Comparison of ENCODE assay signal across 9 cellular contexts in the genomic region with DNA sequence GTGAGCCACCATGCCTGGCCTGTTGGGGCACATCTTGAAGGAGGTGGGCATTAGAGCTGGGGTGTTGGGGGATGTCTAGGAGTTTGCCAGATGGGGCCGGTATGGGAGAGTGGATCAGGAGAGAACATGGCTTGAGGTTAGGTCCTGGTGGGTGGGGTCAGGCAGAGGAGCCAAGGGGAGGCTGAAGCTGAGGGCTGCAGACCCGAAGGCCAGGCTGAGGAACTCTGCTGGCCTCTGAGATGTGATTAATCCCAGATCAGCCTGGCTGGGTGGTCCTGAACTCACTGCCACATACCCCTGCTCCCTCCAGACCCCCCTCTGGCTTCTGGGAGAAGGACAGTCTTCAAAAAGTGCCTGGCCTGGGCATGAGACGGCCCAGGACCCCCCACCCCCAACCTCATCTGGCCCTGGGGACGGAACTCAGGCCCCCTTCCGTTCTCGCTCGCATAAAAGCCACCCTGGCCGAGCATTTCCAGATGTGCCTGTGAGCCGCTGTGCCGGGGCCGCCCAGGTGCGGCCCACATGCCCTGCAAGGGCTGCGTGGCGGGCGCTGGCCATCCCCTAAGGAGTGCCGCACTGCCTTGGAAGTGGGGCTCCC. TPM values are rescaled to one million over a fixed set of nuclear protein-coding genes. Genes with fewer than 3 reads are reported as not detected.
DNase-seq lines count a peak whose midpoint lies in the region; TF ChIP-seq lines count a peak whose summit lies in the region.
"Had no signal": no experiment of that assay in that cellular context is flagged by ENCODE, and none has a peak within 500 bp of the region (broad histone marks: within the 10 kb centered on the region; RNA-seq: fewer than 3 reads in every experiment).

No MANE protein-coding gene starts in this region.

- TF ChIP-seq CTCF in A673 (conservative IDR thresholded peaks at IDR 0.05; ENCODE audit: low read depth, low read length) (no peak), HL-60 (IDR thresholded peaks at IDR 0.05; ENCODE audit: insufficient read depth, low read length) (no peak), astrocyte of the spinal cord (IDR thresholded peaks at IDR 0.05; ENCODE audit: low read depth, low read length) (no peak)

- BruUV-seq in A673 (replicated peaks; lab: Mats Ljungman, UMichigan), result no TSS peak

- 91 to 92% methylated on average over 10 to 14 of the region's 16 CpGs for WGBS in mesodermal cell (ENCODE audit: insufficient coverage in 2 of 2), 2 experiments

- H3K27ac ChIP-seq in A673 (ENCODE audit: low read depth, low read length, poor library complexity, severe bottlenecking) (no peak overlapping the region), HL-60 (replicated peaks) (peak overlapping the region; percentile 60; the same call in 1 of the 2 replicates), mesodermal cell (ENCODE audit: low read depth, low read length, severe bottlenecking) (peak overlapping the region; percentile 92)

- H3K36me3 ChIP-seq in A673 (ENCODE audit: insufficient read depth, low read length, poor library complexity, severe bottlenecking), result no peaks in the 10 kb centered on the region
- no peaks in the 10 kb centered on the region for H3K36me3 ChIP-seq in mesodermal cell (ENCODE audit: control insufficient read depth, insufficient read depth, low read length)

- DNase-seq in A673 (ENCODE audit: low spot score) (no peak), HL-60 (ENCODE audit: low read depth in 1 of 2, low spot score in 1 of 2) (no peak), astrocyte of the spinal cord (ENCODE audit: low read depth, low spot score) (no peak), NCI-H2081 treated with DMSO at 0.1 percent for 48 hours (lab: John Stamatoyannopoulos, UW) (no peak), DMS79 treated with DMSO at 0.1 percent for 48 hours (lab: John Stamatoyannopoulos, UW) (no peak), 8988T (no peak), GDM1 (lab: John Stamatoyannopoulos, UW) (no peak)

- H3K4me3 ChIP-seq in A673 (ENCODE audit: low read depth, low read length, poor library complexity, severe bottlenecking) (peak overlapping the region; percentile 94), HL-60 (replicated peaks; ENCODE audit: insufficient read depth, low read length) (peak overlapping the region; percentile 59; the same call in 1 of the 2 replicates), astrocyte of the spinal cord (ENCODE audit: low read depth, low read length) (peak overlapping the region; percentile 41), mesodermal cell (ENCODE audit: extremely low read depth, insufficient read depth, low read length, poor library complexity, severe bottlenecking) (peak overlapping the region; percentile 61)

- POLR2A ChIA-PET in A673 (lab: Charles Lee; ENCODE audit: low non-redundant PET), result no interaction called here

- intact Hi-C loops in A673 (cut with micrococcal nuclease; ENCODE audit: unreplicated experiment), result no loop called here

- CTCF ChIA-PET in A673 (lab: Charles Lee), result no interaction called here

- H3K27me3 ChIP-seq in A673 (replicated peaks; ENCODE audit: insufficient read depth, low read depth, low read length, poor library complexity), result peaks cover 7% of the 10 kb centered on the region
- H3K27me3 ChIP-seq in HL-60 (ENCODE audit: insufficient read depth, poor library complexity, severe bottlenecking), result peaks cover 14% of the 10 kb centered on the region

- H3K9me3 ChIP-seq in A673 (ENCODE audit: low read depth, low read length, poor library complexity, severe bottlenecking) (no peaks in the 10 kb centered on the region), mesodermal cell (ENCODE audit: control insufficient read depth, low read length) (no peaks in the 10 kb centered on the region)

- in situ Hi-C loops in astrocyte of the spinal cord (cut with HindIII; ENCODE audit: low sequenced_read_pairs), result no loop called here

- H3K4me1 ChIP-seq in A673 (ENCODE audit: insufficient read depth, low read length, poor library complexity, severe bottlenecking) (peaks cover 27% of the 10 kb centered on the region), mesodermal cell (ENCODE audit: control insufficient read depth, insufficient read depth, low read length, poor library complexity, severe bottlenecking) (peaks cover 9% of the 10 kb centered on the region)

RNA-seq across cellular contexts. Expression of a gene that starts 2.7 kb away (rescaled TPM):
- total RNA-seq in A673 (2021), result 5.9 and 6.0 TPM in 2 replicates
- 15.9 TPM for polyA plus RNA-seq in mesodermal cell (2013, experiment 1 of 2)
- polyA plus RNA-seq in mesodermal cell (2013, experiment 2 of 2), result 11.7 TPM

RNA-seq across cellular contexts. Expression of a gene that starts 15.9 kb away (rescaled TPM):
- 90.2 and 93.3 TPM in 2 replicates for total RNA-seq in A673 (2021)
- polyA plus RNA-seq in mesodermal cell (2013, experiment 1 of 2), result 48.9 TPM
- polyA plus RNA-seq in mesodermal cell (2013, experiment 2 of 2), result 40.3 TPM

RNA-seq across cellular contexts. Expression of a gene that starts 16.4 kb away (rescaled TPM):
- total RNA-seq in A673 (2021), result not detected in 2 replicates
- polyA plus RNA-seq in mesodermal cell (2013, experiment 1 of 2), result not detected
- not detected for polyA plus RNA-seq in mesodermal cell (2013, experiment 2 of 2)
- total RNA-seq: SK-MEL-5 had no signal

RNA-seq across cellular contexts. Expression of a gene that starts 29.8 kb away (rescaled TPM):
- 21.2 and 40.3 TPM in 2 replicates for total RNA-seq in A673 (2021)
- 54.7 TPM for polyA plus RNA-seq in mesodermal cell (2013, experiment 1 of 2)
- polyA plus RNA-seq in mesodermal cell (2013, experiment 2 of 2), result 45.9 TPM

RNA-seq across cellular contexts. Expression of a gene that starts 39.2 kb away (rescaled TPM):
- 0.19 and 0.57 TPM in 2 replicates for total RNA-seq in A673 (2021)
- not detected for polyA plus RNA-seq in mesodermal cell (2013, experiment 1 of 2)
- polyA plus RNA-seq in mesodermal cell (2013, experiment 2 of 2), result not detected

Comparison
In these comparisons a context has a peak if more than half of its experiments do, and no peak if none do; other contexts are left out.
1. H3K4me3 ChIP-seq: peak in every context shown above with its lines; median percentile 94 in A673; 61 in mesodermal cell; 59 in HL-60; 41 in astrocyte of the spinal cord.